In the genomic region with DNA sequence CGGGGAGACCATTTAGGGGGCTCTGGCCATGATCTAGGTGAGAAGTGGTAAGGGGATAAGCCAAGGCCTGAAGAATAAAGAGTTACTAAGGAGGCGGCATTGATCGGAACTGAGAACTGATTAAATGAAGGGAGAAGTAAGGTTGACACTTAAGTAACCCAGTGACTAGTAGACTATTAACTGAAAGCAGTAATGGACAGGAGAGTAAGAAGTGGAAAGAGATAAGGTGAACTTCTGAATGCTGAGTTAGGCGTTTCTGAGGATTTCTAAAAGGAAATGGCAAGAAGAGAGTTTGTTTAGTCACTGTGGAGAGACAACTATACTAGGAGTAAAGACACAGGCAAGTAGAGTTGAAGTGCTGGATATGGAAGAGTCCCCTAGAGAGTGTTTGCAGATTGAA, we compare ENCODE assay signal across 15 cellular contexts. TPM values are rescaled to one million over a fixed set of nuclear protein-coding genes. Genes with fewer than 3 reads are reported as not detected.
DNase-seq lines count a peak whose midpoint lies in the region; ATAC-seq and TF ChIP-seq lines count a peak whose summit lies in the region.
"Had no signal": no experiment of that assay in that cellular context is flagged by ENCODE, and none has a peak within 500 bp of the region (broad histone marks: within the 10 kb centered on the region; RNA-seq: fewer than 3 reads in every experiment).

No MANE protein-coding gene starts in this region.

- no peaks in the 10 kb centered on the region for H3K27me3 Mint-ChIP-seq in activated naive CD4-positive, alpha-beta T cell treated with anti-CD3 and anti-CD28 coated beads for 36 hours (ENCODE audit: low read depth)
- no peaks in the 10 kb centered on the region for H3K27me3 Mint-ChIP-seq in T-helper 17 cell
- no peaks in the 10 kb centered on the region for H3K27me3 Mint-ChIP-seq in stimulated activated memory B cell treated with anti-CD40 and anti-IgM and Interleukin-4, amounts not matched to agents 10 μg/mL and 1 μg/mL and 100 μg/mL, for 72 hours

- no peaks in the 10 kb centered on the region for H3K9me3 Mint-ChIP-seq in activated naive CD4-positive, alpha-beta T cell treated with anti-CD3 and anti-CD28 coated beads for 36 hours
- no peaks in the 10 kb centered on the region for H3K9me3 Mint-ChIP-seq in stimulated activated memory B cell treated with anti-CD40 and anti-IgM and Interleukin-4, amounts not matched to agents 10 μg/mL and 1 μg/mL and 100 μg/mL, for 72 hours

- H3K79me2 ChIP-seq in fibroblast of lung (ENCODE audit: control insufficient read depth, insufficient read depth, low read length) = peaks cover 44% of the 10 kb centered on the region

- CTCF ChIA-PET in activated naive CD4-positive, alpha-beta T cell treated with anti-CD3 and anti-CD28 coated beads for 36 hours (lab: Charles Lee) = no interaction called here

- ATAC-seq in T-helper 17 cell (no peak), GM21515 (IDR thresholded peaks at IDR 0.05; ENCODE audit: unreplicated experiment) (no peak), left lung (no peak)
- no peak for ATAC-seq in stimulated activated memory B cell treated with anti-CD40 and anti-IgM and Interleukin-4, amounts not matched to agents 10 μg/mL and 1 μg/mL and 100 μg/mL, for 72 hours
- ATAC-seq: gastrocnemius medialis had no signal

- H3K4me3 Mint-ChIP-seq in activated naive CD4-positive, alpha-beta T cell treated with anti-CD3 and anti-CD28 coated beads for 36 hours = peak overlapping the region; percentile 98
- peak overlapping the region; percentile 100 for H3K4me3 Mint-ChIP-seq in T-helper 17 cell
- H3K4me3 Mint-ChIP-seq in stimulated activated memory B cell treated with anti-CD40 and anti-IgM and Interleukin-4, amounts not matched to agents 10 μg/mL and 1 μg/mL and 100 μg/mL, for 72 hours = peak overlapping the region; percentile 10

- H3K27ac ChIP-seq in fibroblast of lung (ENCODE audit: insufficient read depth, low read length) (no peak overlapping the region), left lung (no peak overlapping the region)
- H3K27ac ChIP-seq: colonic mucosa, prostate gland, thoracic aorta had no signal

- peak overlapping the region; percentile 25 for H3K27ac Mint-ChIP-seq in activated naive CD4-positive, alpha-beta T cell treated with anti-CD3 and anti-CD28 coated beads for 36 hours
- peak overlapping the region; percentile 100 for H3K27ac Mint-ChIP-seq in T-helper 17 cell
- peak overlapping the region; percentile 2 for H3K27ac Mint-ChIP-seq in stimulated activated memory B cell treated with anti-CD40 and anti-IgM and Interleukin-4, amounts not matched to agents 10 μg/mL and 1 μg/mL and 100 μg/mL, for 72 hours

- H3K4me2 ChIP-seq in fibroblast of lung (ENCODE audit: extremely low read depth, insufficient read depth, low read length) = peak overlapping the region; percentile 93

- peaks cover 36% of the 10 kb centered on the region for H3K36me3 Mint-ChIP-seq in activated naive CD4-positive, alpha-beta T cell treated with anti-CD3 and anti-CD28 coated beads for 36 hours (ENCODE audit: low read depth)
- H3K36me3 Mint-ChIP-seq in T-helper 17 cell (ENCODE audit: low read depth) = peaks cover 24% of the 10 kb centered on the region
- peaks cover 26% of the 10 kb centered on the region for H3K36me3 Mint-ChIP-seq in stimulated activated memory B cell treated with anti-CD40 and anti-IgM and Interleukin-4, amounts not matched to agents 10 μg/mL and 1 μg/mL and 100 μg/mL, for 72 hours

- H3K4me3 ChIP-seq in fibroblast of lung (replicated peaks in 1 of 4; ENCODE audit: control extremely low read depth in 1 of 4, insufficient read depth in 1 of 4, low read depth in 3 of 4, low read length in 4 of 4) = peak overlapping the region in 2 of 4 experiments; percentile 5 to 91
- H3K4me3 ChIP-seq in left lung = peak overlapping the region in 1 of 2 donors; percentile 74
- H3K4me3 ChIP-seq: colonic mucosa, prostate gland, thoracic aorta had no signal

- H3K9ac ChIP-seq in fibroblast of lung (ENCODE audit: insufficient read depth, low read length) = no peak overlapping the region

- in situ Hi-C loops in G401 (cut with HindIII; ENCODE audit: low sequenced_read_pairs) = no loop called here

- H4K20me1 ChIP-seq in fibroblast of lung (ENCODE audit: control insufficient read depth, extremely low read depth, insufficient read depth, low read length) = no peaks in the 10 kb centered on the region

- H3K27me3 ChIP-seq in fibroblast of lung (ENCODE audit: control insufficient read depth, insufficient read depth, low read length) (no peaks in the 10 kb centered on the region), left lung (no peaks in the 10 kb centered on the region)
- H3K27me3 ChIP-seq: colonic mucosa, gastrocnemius medialis had no signal

- DNase-seq in activated naive CD4-positive, alpha-beta T cell treated with anti-CD3 and anti-CD28 coated beads for 36 hours = no peak
- DNase-seq in activated naive CD4-positive, alpha-beta T cell treated with anti-CD3 and anti-CD28 coated beads, Interleukin-2, amount 50 U/mL, for 16 hours = no peak
- DNase-seq in T-helper 17 cell (no peak), fibroblast of lung (ENCODE audit: low read depth in 2 of 2) (no peak), G401 (ENCODE audit: low spot score) (no peak), left lung (no peak)
- DNase-seq: colonic mucosa, gastrocnemius medialis, GF-D8, NCI-H1694 treated with DMSO at 0.1 percent for 48 hours, T-helper 9 cell had no signal

- peaks cover 75% of the 10 kb centered on the region for H3K4me1 Mint-ChIP-seq in activated naive CD4-positive, alpha-beta T cell treated with anti-CD3 and anti-CD28 coated beads for 36 hours (ENCODE audit: low read depth)
- H3K4me1 Mint-ChIP-seq in T-helper 17 cell = peaks cover 70% of the 10 kb centered on the region
- peaks cover 66% of the 10 kb centered on the region for H3K4me1 Mint-ChIP-seq in stimulated activated memory B cell treated with anti-CD40 and anti-IgM and Interleukin-4, amounts not matched to agents 10 μg/mL and 1 μg/mL and 100 μg/mL, for 72 hours

- H3K9me3 ChIP-seq in T-helper 17 cell (ENCODE audit: control insufficient read depth, low read length, poor library complexity, severe bottlenecking) (no peaks in the 10 kb centered on the region), fibroblast of lung (ENCODE audit: control insufficient read depth, insufficient read depth, low read depth, low read length) (no peaks in the 10 kb centered on the region), left lung (no peaks in the 10 kb centered on the region)
- H3K9me3 ChIP-seq: colonic mucosa, gastrocnemius medialis, prostate gland, thoracic aorta had no signal

- H3K4me1 ChIP-seq in fibroblast of lung (ENCODE audit: control insufficient read depth, extremely low read depth, insufficient read depth, low read length) (peaks cover 13% of the 10 kb centered on the region), left lung (peaks cover 10 to 49% of the 10 kb centered on the region in 2 donors)

- no peak for TF ChIP-seq CTCF in fibroblast of lung (conservative IDR thresholded peaks at IDR 0.05 in 1 of 2, IDR thresholded peaks at IDR 0.05 in 1 of 2; ENCODE audit: low read depth in 1 of 2, low read length in 2 of 2)
- TF ChIP-seq CTCF in left lung (IDR thresholded peaks at IDR 0.05) = no peak

- H2AFZ ChIP-seq in fibroblast of lung (ENCODE audit: low read length) = no peak overlapping the region

- peaks cover 8% of the 10 kb centered on the region for H3K36me3 ChIP-seq in fibroblast of lung (ENCODE audit: control insufficient read depth, insufficient read depth, low read length)
- H3K36me3 ChIP-seq in left lung = peaks cover 0 to 32% of the 10 kb centered on the region in 2 donors

- intact Hi-C loops in activated naive CD4-positive, alpha-beta T cell treated with anti-CD3 and anti-CD28 coated beads for 36 hours (cut with micrococcal nuclease) = no loop called here
- intact Hi-C loops in left lung (cut with DNase I) = no loop called here

RNA-seq across cellular contexts. Expression of gene ABCF1, which starts 1.9 kb away (rescaled TPM):
- total RNA-seq in activated naive CD4-positive, alpha-beta T cell treated with anti-CD3 and anti-CD28 coated beads for 36 hours = 10 to 100 TPM; 79.5 to 82.7 TPM
- total RNA-seq in T-helper 17 cell (100 to 1,000 TPM in 1 of 2 donors, 10 to 100 TPM in 1; 97.4 to 106 TPM), fibroblast of lung (35.5 and 37.2 TPM in 2 replicates), left lung (10 to 100 TPM; 37.9 to 47.6 TPM)
- 49.2 and 62.6 TPM in 2 replicates for polyA plus RNA-seq in fibroblast of lung
- polyA plus RNA-seq in fibroblast of lung (2012) = 74.7 and 79.2 TPM in 2 replicates
- polyA minus RNA-seq in fibroblast of lung (ENCODE audit: low replicate concordance) = 81.9 and 133 TPM in 2 replicates
- total RNA-seq in G401 (2014; rRNA removed; shearing (Covaris generic)) = 41.9 and 83.7 TPM in 2 replicates

RNA-seq across cellular contexts. Expression of gene PRR3, which starts 16.0 kb away (rescaled TPM):
- 10 to 100 TPM; 21.7 to 22.0 TPM for total RNA-seq in activated naive CD4-positive, alpha-beta T cell treated with anti-CD3 and anti-CD28 coated beads for 36 hours
- total RNA-seq in T-helper 17 cell (10 to 100 TPM; 11.2 to 13.9 TPM), fibroblast of lung (5.1 and 6.6 TPM in 2 replicates), left lung (10 to 100 TPM in 1 of 2 donors, 1 to 10 TPM in 1; 5.7 to 10.1 TPM)
- polyA plus RNA-seq in fibroblast of lung = 19.0 and 23.2 TPM in 2 replicates
- 11.1 and 12.7 TPM in 2 replicates for polyA plus RNA-seq in fibroblast of lung (2012)
- 29.1 and 35.8 TPM in 2 replicates for polyA minus RNA-seq in fibroblast of lung (ENCODE audit: low replicate concordance)
- 3.4 and 5.9 TPM in 2 replicates for total RNA-seq in G401 (2014; rRNA removed; shearing (Covaris generic))

RNA-seq across cellular contexts. Expression of gene GNL1, which starts 16.8 kb away (rescaled TPM):
- total RNA-seq in activated naive CD4-positive, alpha-beta T cell treated with anti-CD3 and anti-CD28 coated beads for 36 hours = 10 to 100 TPM; 78.2 to 82.1 TPM
- total RNA-seq in T-helper 17 cell (100 to 1,000 TPM; 178 to 211 TPM), fibroblast of lung (50.1 and 67.0 TPM in 2 replicates), left lung (10 to 100 TPM; 52.5 to 61.0 TPM)
- polyA plus RNA-seq in fibroblast of lung = 33.4 and 35.2 TPM in 2 replicates
- 57.9 and 66.9 TPM in 2 replicates for polyA plus RNA-seq in fibroblast of lung (2012)
- 67.2 and 135 TPM in 2 replicates for polyA minus RNA-seq in fibroblast of lung (ENCODE audit: low replicate concordance)
- 102 and 129 TPM in 2 replicates for total RNA-seq in G401 (2014; rRNA removed; shearing (Covaris generic))

RNA-seq across cellular contexts. Expression of gene PPP1R10, which starts 43.9 kb away (rescaled TPM):
- 10 to 100 TPM; 47.1 to 49.1 TPM for total RNA-seq in activated naive CD4-positive, alpha-beta T cell treated with anti-CD3 and anti-CD28 coated beads for 36 hours
- total RNA-seq in T-helper 17 cell = 100 to 1,000 TPM; 114 to 123 TPM
- total RNA-seq in fibroblast of lung = 18.2 and 28.2 TPM in 2 replicates
- 25.2 and 35.5 TPM in 2 replicates for polyA plus RNA-seq in fibroblast of lung
- 23.7 and 25.5 TPM in 2 replicates for polyA plus RNA-seq in fibroblast of lung (2012)
- polyA minus RNA-seq in fibroblast of lung (ENCODE audit: low replicate concordance) = 41.8 and 43.9 TPM in 2 replicates
- total RNA-seq in G401 (2014; rRNA removed; shearing (Covaris generic)) = 6.8 and 14.4 TPM in 2 replicates
- 10 to 100 TPM; 44.9 to 71.1 TPM for total RNA-seq in left lung

RNA-seq across cellular contexts. Expression of gene MRPS18B, which starts 44.5 kb away (rescaled TPM):
- total RNA-seq in activated naive CD4-positive, alpha-beta T cell treated with anti-CD3 and anti-CD28 coated beads for 36 hours = 100 to 1,000 TPM; 118 to 120 TPM
- total RNA-seq in T-helper 17 cell (10 to 100 TPM; 16.3 to 23.2 TPM), fibroblast of lung (76.8 and 85.5 TPM in 2 replicates), left lung (10 to 100 TPM; 36.6 to 54.7 TPM)
- polyA plus RNA-seq in fibroblast of lung = 53.1 and 79.5 TPM in 2 replicates
- 43.1 and 62.7 TPM in 2 replicates for polyA plus RNA-seq in fibroblast of lung (2012)
- polyA minus RNA-seq in fibroblast of lung (ENCODE audit: low replicate concordance) = 51.0 and 75.7 TPM in 2 replicates
- total RNA-seq in G401 (2014; rRNA removed; shearing (Covaris generic)) = 38.3 and 47.5 TPM in 2 replicates

Comparison
In these comparisons a context has a peak if more than half of its experiments do, and no peak if none do; other contexts are left out.
1. H3K27ac Mint-ChIP-seq: peak in every context shown above with its lines; median percentile 100 in T-helper 17 cell; 25 in activated naive CD4-positive, alpha-beta T cell treated with anti-CD3 and anti-CD28 coated beads for 36 hours; 2 in stimulated activated memory B cell treated with anti-CD40 and anti-IgM and Interleukin-4, amounts not matched to agents 10 μg/mL and 1 μg/mL and 100 μg/mL, for 72 hours.
2. H3K4me3 Mint-ChIP-seq: peak in every context shown above with its lines; median percentile 100 in T-helper 17 cell; 98 in activated naive CD4-positive, alpha-beta T cell treated with anti-CD3 and anti-CD28 coated beads for 36 hours; 10 in stimulated activated memory B cell treated with anti-CD40 and anti-IgM and Interleukin-4, amounts not matched to agents 10 μg/mL and 1 μg/mL and 100 μg/mL, for 72 hours.